In genomic region chr12:92502417-92503028, GRCh38 we compare ENCODE assay signal across 8 cellular contexts.
DNase-seq lines count a peak whose midpoint lies in the region; ATAC-seq and TF ChIP-seq lines count a peak whose summit lies in the region.

No MANE protein-coding gene starts in this region.

- H3K4me3 Mint-ChIP-seq in activated T-helper 2 cell treated with anti-CD3 and anti-CD28 coated beads, Interferon-gamma antibody, Interleukin-2, Interleukin-4, amounts not matched to agents 10 μg/mL and 5 μg/mL and 100 μg/mL, durations not matched to agents 14 hours and 24 hours and 36 hours (ENCODE audit: low read depth) = peak overlapping the region; percentile 15
- no peak overlapping the region for H3K4me3 Mint-ChIP-seq in mesothelial cell of epicardium

- peak overlapping the region; percentile 13 for H3K9ac ChIP-seq in mesenchymal stem cell (ENCODE audit: low read length)

- WGBS in mesenchymal stem cell = 74% methylated on average over 3 of the region's 3 CpGs

- H3K27ac Mint-ChIP-seq in activated T-helper 2 cell treated with anti-CD3 and anti-CD28 coated beads, Interferon-gamma antibody, Interleukin-2, Interleukin-4, amounts not matched to agents 10 μg/mL and 5 μg/mL and 100 μg/mL, durations not matched to agents 14 hours and 24 hours and 36 hours = peak overlapping the region; percentile 94
- H3K27ac Mint-ChIP-seq in mesothelial cell of epicardium = no peak overlapping the region

- no peak overlapping the region for H4K8ac ChIP-seq in mesenchymal stem cell (ENCODE audit: low read length)

- no peak overlapping the region for H2BK120ac ChIP-seq in mesenchymal stem cell (ENCODE audit: low read depth, low read length)

- H3K4me1 Mint-ChIP-seq in activated T-helper 2 cell treated with anti-CD3 and anti-CD28 coated beads, Interferon-gamma antibody, Interleukin-2, Interleukin-4, amounts not matched to agents 10 μg/mL and 5 μg/mL and 100 μg/mL, durations not matched to agents 14 hours and 24 hours and 36 hours (ENCODE audit: low read depth) = peaks cover 47% of the 10 kb centered on the region
- peaks cover 32% of the 10 kb centered on the region for H3K4me1 Mint-ChIP-seq in mesothelial cell of epicardium

- CTCF ChIA-PET in RWPE1 (lab: Yijun Ruan, JAX) = interaction anchor here (0.7 to 0.8 kb wide), 2 partner anchors 17 to 68 kb away, joined by 3 to 4 read pairs; no protein-coding TSS in a partner anchor

- no peak overlapping the region for H4K91ac ChIP-seq in mesenchymal stem cell (ENCODE audit: low read length)

- H3K14ac ChIP-seq in mesenchymal stem cell (ENCODE audit: low read length in 2 of 2) = no peak overlapping the region

- H3K27ac ChIP-seq in mesenchymal stem cell (ENCODE audit: low read length, poor library complexity, severe bottlenecking) (no peak overlapping the region), RWPE1 (no peak overlapping the region)

- intact Hi-C loops in activated T-helper 2 cell treated with anti-CD3 and anti-CD28 coated beads, Interferon-gamma antibody, Interleukin-2, Interleukin-4, amounts not matched to agents 10 μg/mL and 5 μg/mL and 100 μg/mL, durations not matched to agents 14 hours and 24 hours and 36 hours (cut with micrococcal nuclease) = loop anchor here (1.0 to 10.0 kb wide), 8 partner anchors 28 to 728 kb away; no protein-coding TSS in a partner anchor
- intact Hi-C loops in posterior cingulate gyrus (cut with DNase I) = no loop called here

- no peak overlapping the region for H2AFZ ChIP-seq in mesenchymal stem cell (ENCODE audit: low read depth, low read length)

- H3K4me3 ChIP-seq in GM12875 (ENCODE audit: low read depth, low read length) = peak overlapping the region; percentile 32
- H3K4me3 ChIP-seq in mesenchymal stem cell (ENCODE audit: insufficient read depth in 1 of 2, low read depth in 1 of 2, low read length in 2 of 2) = peak overlapping the region in 1 of 2 experiments; percentile 2

- TF ChIP-seq CTCF in GM12875 (IDR thresholded peaks at IDR 0.05; ENCODE audit: borderline replicate concordance, insufficient read depth, low read depth, low read length) (peak; percentile 38; the same call in 1 of the 2 replicates), mesothelial cell of epicardium (IDR thresholded peaks at IDR 0.05; ENCODE audit: unreplicated experiment) (no peak), RWPE1 (conservative IDR thresholded peaks at IDR 0.05; ENCODE audit: low read depth) (no peak)

- H3K27me3 Mint-ChIP-seq in activated T-helper 2 cell treated with anti-CD3 and anti-CD28 coated beads, Interferon-gamma antibody, Interleukin-2, Interleukin-4, amounts not matched to agents 10 μg/mL and 5 μg/mL and 100 μg/mL, durations not matched to agents 14 hours and 24 hours and 36 hours (ENCODE audit: low read depth) = no peaks in the 10 kb centered on the region
- H3K27me3 Mint-ChIP-seq in mesothelial cell of epicardium (ENCODE audit: low read depth) = no peaks in the 10 kb centered on the region

- no peaks in the 10 kb centered on the region for H3K36me3 ChIP-seq in mesenchymal stem cell (ENCODE audit: control insufficient read depth in 1 of 2, insufficient read depth in 2 of 2, low read depth in 1 of 2, low read length in 2 of 2)

- H3K23ac ChIP-seq in mesenchymal stem cell (ENCODE audit: low read length in 2 of 2) = no peak overlapping the region

- H3K36me3 Mint-ChIP-seq in activated T-helper 2 cell treated with anti-CD3 and anti-CD28 coated beads, Interferon-gamma antibody, Interleukin-2, Interleukin-4, amounts not matched to agents 10 μg/mL and 5 μg/mL and 100 μg/mL, durations not matched to agents 14 hours and 24 hours and 36 hours (ENCODE audit: low read depth) = peaks cover 4% of the 10 kb centered on the region
- H3K36me3 Mint-ChIP-seq in mesothelial cell of epicardium = no peaks in the 10 kb centered on the region

- no peak overlapping the region for H3K18ac ChIP-seq in mesenchymal stem cell (ENCODE audit: low read depth in 1 of 2, low read length in 2 of 2)

- no peak for DNase-seq in activated T-helper 2 cell treated with anti-CD3 and anti-CD28 coated beads, Interferon-gamma antibody, Interleukin-2, Interleukin-4, amounts not matched to agents 10 μg/mL and 5 μg/mL and 100 μg/mL, durations not matched to agents 14 hours and 24 hours and 36 hours (ENCODE audit: low spot score)
- DNase-seq in mesenchymal stem cell (no peak), posterior cingulate gyrus (no peak), mesothelial cell of epicardium (ENCODE audit: low spot score in 2 of 2, unreplicated experiment in 2 of 2) (no peak), RWPE1 (ENCODE audit: low spot score) (no peak)

- H2BK5ac ChIP-seq in mesenchymal stem cell (ENCODE audit: low read depth, low read length, poor library complexity, severe bottlenecking) = no peak overlapping the region

- no peak overlapping the region for H3K4me2 ChIP-seq in mesenchymal stem cell (ENCODE audit: low read length, poor library complexity, severe bottlenecking)

- H3K4ac ChIP-seq in mesenchymal stem cell (ENCODE audit: low read depth in 1 of 2, low read length in 2 of 2) = peak overlapping the region in 1 of 2 experiments; percentile 12

- no peaks in the 10 kb centered on the region for H3K79me1 ChIP-seq in mesenchymal stem cell (replicated peaks; ENCODE audit: low read length, poor library complexity, severe bottlenecking)

- no peak overlapping the region for H2BK12ac ChIP-seq in mesenchymal stem cell (ENCODE audit: low read length in 2 of 2)

- no peaks in the 10 kb centered on the region for H3K9me3 ChIP-seq in mesenchymal stem cell (ENCODE audit: control insufficient read depth, low read length)

- no peaks in the 10 kb centered on the region for H3K4me1 ChIP-seq in mesenchymal stem cell (ENCODE audit: control insufficient read depth, insufficient read depth, low read depth, low read length)

- H3K27me3 ChIP-seq in mesenchymal stem cell (ENCODE audit: control insufficient read depth in 1 of 2, insufficient read depth in 1 of 2, low read length in 2 of 2) = peaks cover 0 to 3% of the 10 kb centered on the region in 2 experiments

- ATAC-seq in GM21381 (IDR thresholded peaks at IDR 0.05; ENCODE audit: unreplicated experiment) (peak; percentile 38), HG03521 (IDR thresholded peaks at IDR 0.05; ENCODE audit: unreplicated experiment) (peak; percentile 53)

- H2AK5ac ChIP-seq in mesenchymal stem cell (ENCODE audit: low read length, severe bottlenecking) = no peak overlapping the region

- H3K9me3 Mint-ChIP-seq in activated T-helper 2 cell treated with anti-CD3 and anti-CD28 coated beads, Interferon-gamma antibody, Interleukin-2, Interleukin-4, amounts not matched to agents 10 μg/mL and 5 μg/mL and 100 μg/mL, durations not matched to agents 14 hours and 24 hours and 36 hours = no peaks in the 10 kb centered on the region
- H3K9me3 Mint-ChIP-seq in mesothelial cell of epicardium = no peaks in the 10 kb centered on the region

- POLR2A ChIA-PET in RWPE1 (lab: Yijun Ruan, JAX; ENCODE audit: low non-redundant PET) = no interaction called here

- no peak overlapping the region for H2BK15ac ChIP-seq in mesenchymal stem cell (ENCODE audit: low read depth, poor library complexity, severe bottlenecking)
